15 cellular contexts compared by ENCODE assay signal in the genomic region with DNA sequence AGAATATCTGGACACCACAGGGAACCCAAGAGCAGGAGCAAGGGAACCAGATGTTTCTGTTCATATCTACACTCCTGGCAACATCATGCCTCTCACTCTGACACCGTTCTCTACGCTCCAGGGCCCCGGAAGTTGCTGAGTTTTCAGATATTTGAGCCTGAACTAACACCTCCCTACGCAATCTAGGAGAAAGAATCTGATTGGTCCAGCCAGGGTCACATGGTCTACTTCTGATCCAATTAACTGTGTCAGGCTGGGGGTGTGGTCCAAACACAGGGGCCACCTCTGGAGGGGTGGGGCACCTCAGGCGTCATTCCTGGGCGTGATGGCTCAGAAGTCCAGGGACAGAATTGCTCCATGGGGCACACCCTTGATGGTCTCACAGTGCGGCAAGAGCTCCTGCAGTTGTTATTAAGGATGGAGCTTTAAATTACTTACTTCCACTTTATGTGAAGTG.
DNase-seq lines count a peak whose midpoint lies in the region; TF ChIP-seq lines count a peak whose summit lies in the region.
"Had no signal": no experiment of that assay in that cellular context is flagged by ENCODE, and none has a peak within 500 bp of the region (broad histone marks: within the 10 kb centered on the region; RNA-seq: fewer than 3 reads in every experiment).

No MANE protein-coding gene starts in this region.

- peaks cover 5% of the 10 kb centered on the region for H3K4me1 ChIP-seq in iPS-15b (ENCODE audit: control insufficient read depth, insufficient read depth, low read length)
- H3K4me1 ChIP-seq: upper lobe of left lung had no signal

- H3K9me3 Mint-ChIP-seq in HFFc6 (peaks cover 2% of the 10 kb centered on the region), progenitor cell of endocrine pancreas (ENCODE audit: low read depth) (peaks cover 8% of the 10 kb centered on the region)

- TF ChIP-seq CTCF in HFFc6 (IDR thresholded peaks at IDR 0.05) = no peak
- TF ChIP-seq CTCF in progenitor cell of endocrine pancreas (IDR thresholded peaks at IDR 0.05; ENCODE audit: unreplicated experiment) = no peak

- DNase-seq in NCI-H1436 (lab: John Stamatoyannopoulos, UW) (peak; percentile 35), NCI-H1436 treated with DMSO at 0.1 percent for 48 hours (lab: John Stamatoyannopoulos, UW) (no peak), RKO (ENCODE audit: low spot score) (peak; percentile 67), HFFc6 (no peak), CD1c-positive myeloid dendritic cell (ENCODE audit: extremely low spot score) (no peak), progenitor cell of endocrine pancreas (ENCODE audit: low spot score, unreplicated experiment) (no peak)
- DNase-seq: activated CD8-positive, alpha-beta memory T cell treated with anti-CD3 and anti-CD28 coated beads for 24 hours; activated naive CD4-positive, alpha-beta T cell treated with anti-CD3 and anti-CD28 coated beads, Interleukin-2, amount 50 U/mL, for 16 hours; DMS79 treated with DMSO at 0.1 percent for 48 hours; left cardiac atrium; NCI-H1105; stimulated activated CD4-positive, alpha-beta T cell treated with anti-CD3 and anti-CD28 coated beads, Interleukin-1b, Interleukin-23, amount 100 ng/mL, for 48 hours; upper lobe of left lung had no signal

- no peaks in the 10 kb centered on the region; the same call in none of the 2 replicates for H3K27me3 Mint-ChIP-seq in HFFc6 (ENCODE audit: insufficient read depth)
- H3K27me3 Mint-ChIP-seq in progenitor cell of endocrine pancreas = peaks cover 13% of the 10 kb centered on the region

- no peaks in the 10 kb centered on the region for H3K36me3 ChIP-seq in iPS-15b (ENCODE audit: control insufficient read depth, insufficient read depth, low read length)
- H3K36me3 ChIP-seq: upper lobe of left lung had no signal

- H3K9ac ChIP-seq in iPS-15b (ENCODE audit: low read depth, low read length) = no peak overlapping the region

- no peak overlapping the region for H3K27ac Mint-ChIP-seq in HFFc6
- H3K27ac Mint-ChIP-seq in progenitor cell of endocrine pancreas = no peak overlapping the region

- H3K4me3 Mint-ChIP-seq in HFFc6 (no peak overlapping the region), progenitor cell of endocrine pancreas (ENCODE audit: low read depth) (no peak overlapping the region)

- TF ChIP-seq RAD21 in Ishikawa (IDR thresholded peaks at IDR 0.05; ENCODE audit: low read depth) = no peak

- peaks cover 36% of the 10 kb centered on the region for H3K27me3 ChIP-seq in iPS-15b (ENCODE audit: control insufficient read depth, insufficient read depth, low read length)
- H3K27me3 ChIP-seq: upper lobe of left lung had no signal

- H3K4me1 Mint-ChIP-seq in HFFc6 (ENCODE audit: low read depth) (no peaks in the 10 kb centered on the region), progenitor cell of endocrine pancreas (ENCODE audit: low read depth) (peaks cover 11% of the 10 kb centered on the region)

- H3K36me3 Mint-ChIP-seq in HFFc6 (ENCODE audit: low read depth) = no peaks in the 10 kb centered on the region
- peaks cover 2% of the 10 kb centered on the region for H3K36me3 Mint-ChIP-seq in progenitor cell of endocrine pancreas (ENCODE audit: insufficient read depth)

- peak overlapping the region; percentile 4 for H3K4me3 ChIP-seq in iPS-15b (ENCODE audit: low read depth, low read length)
- H3K4me3 ChIP-seq: upper lobe of left lung had no signal

- no peaks in the 10 kb centered on the region for H3K9me3 ChIP-seq in iPS-15b (ENCODE audit: control insufficient read depth, insufficient read depth, low read length)
- H3K9me3 ChIP-seq: upper lobe of left lung had no signal

- TF ChIP-seq EP300 in Ishikawa (IDR thresholded peaks at IDR 0.05; ENCODE audit: borderline replicate concordance) = no peak

TF ChIP-seq in Ishikawa, 13 proteins besides CTCF, POLR2A, EP300 and RAD21:
- TF ChIP-seq NFIC (IDR thresholded peaks at IDR 0.05) (no peak), TAF1 (IDR thresholded peaks at IDR 0.05; ENCODE audit: low read depth) (no peak), CREB1 (IDR thresholded peaks at IDR 0.05; ENCODE audit: low read depth) (0 out of 2 replicates have a peak, but pooled peaks have one; percentile 19), TEAD4 (IDR thresholded peaks at IDR 0.05) (no peak), EGR1 (IDR thresholded peaks at IDR 0.05) (no peak)
- TF ChIP-seq, protein P1, sequence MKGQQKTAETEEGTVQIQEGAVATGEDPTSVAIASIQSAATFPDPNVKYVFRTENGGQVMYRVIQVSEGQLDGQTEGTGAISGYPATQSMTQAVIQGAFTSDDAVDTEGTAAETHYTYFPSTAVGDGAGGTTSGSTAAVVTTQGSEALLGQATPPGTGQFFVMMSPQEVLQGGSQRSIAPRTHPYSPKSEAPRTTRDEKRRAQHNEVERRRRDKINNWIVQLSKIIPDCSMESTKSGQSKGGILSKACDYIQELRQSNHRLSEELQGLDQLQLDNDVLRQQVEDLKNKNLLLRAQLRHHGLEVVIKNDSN (IDR thresholded peaks at IDR 0.05) = peak; percentile 91

Comparison
In these comparisons a context has a peak if more than half of its experiments do, and no peak if none do; other contexts are left out.
1. DNase-seq: peak in NCI-H1436 (single experiment) and RKO (single experiment); none in NCI-H1436 treated with DMSO at 0.1 percent for 48 hours (single experiment), HFFc6 (single experiment), CD1c-positive myeloid dendritic cell (single experiment) and progenitor cell of endocrine pancreas (single experiment).